Comparison of ENCODE assay signal across 15 cellular contexts in genomic region chr13:99967498-99967883, GRCh38. TPM values are rescaled to one million over a fixed set of nuclear protein-coding genes. Genes with fewer than 3 reads are reported as not detected.
DNase-seq lines count a peak whose midpoint lies in the region; ATAC-seq, FAIRE-seq and TF ChIP-seq lines count a peak whose summit lies in the region.
"Had no signal": no experiment of that assay in that cellular context is flagged by ENCODE, and none has a peak within 500 bp of the region (broad histone marks: within the 10 kb centered on the region; RNA-seq: fewer than 3 reads in every experiment).

No MANE protein-coding gene starts in this region.

- no peak overlapping the region for H4K8ac ChIP-seq in H1 (ENCODE audit: extremely low read depth, insufficient read depth, low read length)
- H4K8ac ChIP-seq in neuronal stem cell (ENCODE audit: low read depth, low read length): no peak overlapping the region

- no peak overlapping the region for H3K23ac ChIP-seq in H1 (ENCODE audit: insufficient read length)
- no peak overlapping the region for H3K23ac ChIP-seq in neuronal stem cell (ENCODE audit: low read depth, low read length, poor library complexity)

- no peak for TF ChIP-seq RAD21 in H1 (IDR thresholded peaks at IDR 0.05 in 1 of 2, conservative IDR thresholded peaks at IDR 0.05 in 1 of 2; ENCODE audit: low read depth in 2 of 2, low read length in 2 of 2)

- peak overlapping the region; percentile 24 for H3K56ac ChIP-seq in H1 (replicated peaks; ENCODE audit: insufficient read length, low read depth, low read length)

- ATAC-seq in GM18867 (IDR thresholded peaks at IDR 0.05; ENCODE audit: unreplicated experiment) (no peak), left lobe of liver (no peak)
- ATAC-seq: gastrocnemius medialis had no signal

- H3K9ac ChIP-seq in H1 (replicated peaks in 1 of 4; ENCODE audit: extremely low read depth in 1 of 4, low read depth in 3 of 4, low read length in 3 of 4): peak overlapping the region; percentile 9 to 80 (median 54)
- no peak overlapping the region for H3K9ac ChIP-seq in neuronal stem cell (ENCODE audit: low read depth, low read length, poor library complexity)

- H2BK120ac ChIP-seq in H1 (replicated peaks; ENCODE audit: low read depth, low read length) (no peak overlapping the region), neuronal stem cell (ENCODE audit: low read depth, low read length) (no peak overlapping the region)

- FAIRE-seq in H1 (lab: Jason Lieb, UNC): peak; percentile 89

- H2AFZ ChIP-seq in H1 (ENCODE audit: low read length) (no peak overlapping the region), neuronal stem cell (ENCODE audit: low read length) (no peak overlapping the region)

- no peak for TF ChIP-seq CTCF in H1 (IDR thresholded peaks at IDR 0.05; ENCODE audit: control extremely low read depth in 1 of 3, insufficient read depth in 1 of 3, low read depth in 1 of 3, low read length in 3 of 3)

- WGBS in H1 (ENCODE audit: extremely low coverage in 1 of 2, insufficient coverage in 1 of 2, insufficient read length in 1 of 2, insufficient replicate concordance in 2 of 2, low coverage in 1 of 2, low lambda C conversion rate in 2 of 2, missing lambda C conversion rate in 1 of 2), 2 experiments: 18% methylated on average over 9 of the region's 9 CpGs; no CpG with 5 or more reads in 1 of the 2 experiments
- no CpG with 5 or more reads among the region's 9 CpGs for WGBS in neuronal stem cell (ENCODE audit: extremely low coverage in 2 of 2, insufficient read length in 2 of 2, insufficient replicate concordance in 1 of 2), 2 donors

- CTCF ChIA-PET in H1 (lab: Charles Lee; ENCODE audit: partially characterized antibody): interaction anchor here (0.6 to 3.6 kb wide), 12 partner anchors 10 to 312 kb away, joined by 3 to 23 read pairs (median 5); no protein-coding TSS in a partner anchor

- H3K4me3 ChIP-seq in H1 (ENCODE audit: extremely low read depth in 1 of 4, insufficient read depth in 2 of 4, low read depth in 3 of 4, low read length in 4 of 4) (peak overlapping the region; percentile 79 to 96 (median 92)), neuronal stem cell (ENCODE audit: low read length in 2 of 2) (peak overlapping the region; percentile 97 to 99)
- H3K4me3 ChIP-seq: lung had no signal

- H2BK15ac ChIP-seq in H1 (ENCODE audit: low read length) (no peak overlapping the region), neuronal stem cell (ENCODE audit: low read length) (no peak overlapping the region)

- no peak overlapping the region for H2BK12ac ChIP-seq in H1 (ENCODE audit: low read depth, low read length)
- no peak overlapping the region for H2BK12ac ChIP-seq in neuronal stem cell (ENCODE audit: low read length)

- H3K18ac ChIP-seq in H1 (ENCODE audit: extremely low read depth, low read length): peak overlapping the region; percentile 20; the same call in 1 of the 2 replicates
- H3K18ac ChIP-seq in neuronal stem cell (ENCODE audit: low read length): no peak overlapping the region

- no peak for TF ChIP-seq EP300 in H1 (IDR thresholded peaks at IDR 0.05; ENCODE audit: borderline replicate concordance in 1 of 2, low read depth in 2 of 2, low read length in 2 of 2)

- no peak for TF ChIP-seq POLR2A in H1 (IDR thresholded peaks at IDR 0.05; ENCODE audit: control extremely low read depth in 1 of 2, low read depth in 2 of 2, low read length in 2 of 2)

- H4K91ac ChIP-seq in H1 (replicated peaks; ENCODE audit: insufficient read length, low read length) (peak overlapping the region; percentile 22), neuronal stem cell (ENCODE audit: low read depth, low read length, poor library complexity) (no peak overlapping the region)

- DNase-seq in activated CD8-positive, alpha-beta memory T cell treated with anti-CD3 and anti-CD28 coated beads for 24 hours: peak; percentile 45
- no peak for DNase-seq in activated CD8-positive, alpha-beta memory T cell treated with anti-CD3 and anti-CD28 coated beads, Interleukin-2, amount 50 U/mL, for 48 hours
- DNase-seq in NCI-H69 (lab: John Stamatoyannopoulos, UW): peak; percentile 81
- DNase-seq in H1 (ENCODE audit: low read depth in 1 of 2, low spot score in 2 of 2): no peak
- DNase-seq in neuronal stem cell (ENCODE audit: low spot score): no peak
- DNase-seq in NCI-H1105 treated with DMSO at 0.1 percent for 48 hours (lab: John Stamatoyannopoulos, UW): no peak
- DNase-seq in left lobe of liver (ENCODE audit: low spot score): no peak
- DNase-seq: activated effector memory CD4-positive, alpha-beta T cell treated with Interleukin-2 at 50 U/mL for 16 hours; dermis blood vessel endothelial cell; gastrocnemius medialis; NCI-H146; transverse colon had no signal

- peak overlapping the region; percentile 81 for H3K4me2 ChIP-seq in H1 (ENCODE audit: insufficient read depth in 1 of 2, low read depth in 2 of 2, low read length in 2 of 2)
- peak overlapping the region; percentile 95 for H3K4me2 ChIP-seq in neuronal stem cell (ENCODE audit: insufficient read depth, low read length, poor library complexity, severe bottlenecking)

- H3K79me2 ChIP-seq in H1 (ENCODE audit: control insufficient read depth in 1 of 2, insufficient read depth in 2 of 2, low read length in 2 of 2): peaks cover 15 to 67% of the 10 kb centered on the region in 2 experiments

- H3K79me1 ChIP-seq in H1 (ENCODE audit: low read depth, low read length): peaks cover 3% of the 10 kb centered on the region; the same call in 1 of the 2 replicates
- H3K79me1 ChIP-seq in neuronal stem cell (ENCODE audit: low read depth, low read length): peaks cover 8% of the 10 kb centered on the region

- no peak overlapping the region for H4K5ac ChIP-seq in H1 (ENCODE audit: insufficient read length, low read depth, low read length)

- H2AK5ac ChIP-seq in H1 (ENCODE audit: low read depth, low read length) (no peak overlapping the region), neuronal stem cell (ENCODE audit: low read depth, low read length) (no peak overlapping the region)

- H3K4ac ChIP-seq in H1 (replicated peaks; ENCODE audit: insufficient read length, low read depth, low read length): no peak overlapping the region
- H3K4ac ChIP-seq in neuronal stem cell (ENCODE audit: low read length): no peak overlapping the region

- H3K27me3 ChIP-seq in H1 (replicated peaks in 1 of 4; ENCODE audit: control insufficient read depth in 3 of 4, extremely low read depth in 1 of 4, insufficient read depth in 3 of 4, low read length in 3 of 4) (no peaks in the 10 kb centered on the region), neuronal stem cell (ENCODE audit: control insufficient read depth in 3 of 3, insufficient read depth in 3 of 3, low read depth in 1 of 3, low read length in 3 of 3) (peaks cover 0 to 6% (median 0%) of the 10 kb centered on the region in 3 experiments)

- H3K9me3 ChIP-seq in H1 (ENCODE audit: insufficient read depth in 2 of 2, low read depth in 1 of 2, low read length in 1 of 2) (no peaks in the 10 kb centered on the region), neuronal stem cell (replicated peaks in 1 of 2; ENCODE audit: control insufficient read depth in 2 of 2, insufficient read depth in 1 of 2, low read depth in 1 of 2, low read length in 2 of 2) (no peaks in the 10 kb centered on the region)
- H3K9me3 ChIP-seq: gastrocnemius medialis, right atrium auricular region, transverse colon had no signal

- no peak overlapping the region for H3K14ac ChIP-seq in H1 (ENCODE audit: insufficient read length)
- no peak overlapping the region for H3K14ac ChIP-seq in neuronal stem cell (ENCODE audit: low read length)

- peaks cover 20% of the 10 kb centered on the region for H3K23me2 ChIP-seq in H1 (ENCODE audit: low read depth, low read length)

- H3K27ac ChIP-seq in H1 (ENCODE audit: low read depth, low read length) (no peak overlapping the region), neuronal stem cell (replicated peaks; ENCODE audit: low read length) (peak overlapping the region; percentile 48)
- H3K27ac ChIP-seq: gastrocnemius medialis, right atrium auricular region, transverse colon had no signal

- H3K4me1 ChIP-seq in H1 (replicated peaks in 1 of 4; ENCODE audit: control insufficient read depth in 3 of 4, insufficient read depth in 4 of 4, low read length in 3 of 4) (peaks cover 3 to 14% (median 7%) of the 10 kb centered on the region in 4 experiments), neuronal stem cell (ENCODE audit: control insufficient read depth in 2 of 2, insufficient read depth in 1 of 2, low read depth in 1 of 2, low read length in 2 of 2) (peaks cover 14 to 40% of the 10 kb centered on the region in 2 donors)

- peaks cover 23 to 29% of the 10 kb centered on the region in 2 experiments for H4K20me1 ChIP-seq in H1 (replicated peaks in 1 of 2; ENCODE audit: control insufficient read depth in 1 of 2, insufficient read depth in 2 of 2, low read length in 2 of 2)

- POLR2A ChIA-PET in H1 (lab: Charles Lee; ENCODE audit: partially characterized antibody): interaction anchor here (1.1 to 5.7 kb wide), 9 partner anchors 8 to 278 kb away, joined by 3 to 56 read pairs (median 7); partner anchors contain the start of gene ZIC2

- H2BK20ac ChIP-seq in H1 (ENCODE audit: low read length): no peak overlapping the region

- H2BK5ac ChIP-seq in H1 (ENCODE audit: low read depth, low read length) (no peak overlapping the region), neuronal stem cell (ENCODE audit: low read length) (peak overlapping the region; percentile 99)

- peaks cover 2 to 68% (median 36%) of the 10 kb centered on the region in 4 experiments; a peak in 7 of 8 replicates for H3K36me3 ChIP-seq in H1 (ENCODE audit: control insufficient read depth in 2 of 4, insufficient read depth in 4 of 4, low read length in 3 of 4)
- H3K36me3 ChIP-seq in neuronal stem cell (replicated peaks in 1 of 2; ENCODE audit: control insufficient read depth in 2 of 2, insufficient read depth in 2 of 2, low read length in 2 of 2): peaks cover 10 to 69% of the 10 kb centered on the region in 2 donors
- H3K36me3 ChIP-seq: gastrocnemius medialis, right atrium auricular region, transverse colon had no signal

RNA-seq across cellular contexts. Expression of gene ZIC5, which starts 4.1 kb away (rescaled TPM):
- 51.0 and 52.7 TPM in 2 replicates for total RNA-seq in H1 (2021; fragmentation: NEBNext Ultra II Directional; extraction: Animal tissue kit (Norgen Biotek cat#: 25700))
- polyA plus RNA-seq in H1 (2011; rRNA removed): 14.2 and 14.8 TPM in 2 replicates
- polyA plus RNA-seq in H1 (2011; cell fraction: cytosol; rRNA removed): 13.2 TPM
- 22.7 TPM for polyA plus RNA-seq in H1 (2011; cell fraction: nucleus; rRNA removed)
- polyA plus RNA-seq in H1 (2012, experiment 1 of 2): 16.2 to 29.3 TPM (median 20.3 TPM) in 4 replicates
- 15.1 TPM for polyA plus RNA-seq in H1 (2012, experiment 2 of 2)
- polyA plus RNA-seq in H1 (2013, experiment 1 of 2): 31.4 TPM
- polyA plus RNA-seq in H1 (2013, experiment 2 of 2): 28.2 TPM
- 16.6 and 20.0 TPM in 2 replicates for polyA minus RNA-seq in H1 (2011; rRNA and poly(A)+ RNA removed)
- 22.3 TPM for polyA minus RNA-seq in H1 (2011; cell fraction: cytosol; rRNA and poly(A)+ RNA removed)
- polyA minus RNA-seq in H1 (2011; cell fraction: nucleus; rRNA and poly(A)+ RNA removed): 42.4 TPM
- 18.1 TPM for polyA plus RNA-seq in neuronal stem cell (2013, experiment 1 of 2)
- polyA plus RNA-seq in neuronal stem cell (2013, experiment 2 of 2): 18.3 TPM
- not detected for total RNA-seq in left lobe of liver
- total RNA-seq: gastrocnemius medialis, lung, right atrium auricular region, transverse colon had no signal
- polyA plus RNA-seq: lung had no signal

RNA-seq across cellular contexts. Expression of gene ZIC2, which starts 14.1 kb away (rescaled TPM):
- 372 and 429 TPM in 2 replicates for total RNA-seq in H1 (2021; fragmentation: NEBNext Ultra II Directional; extraction: Animal tissue kit (Norgen Biotek cat#: 25700))
- 53.2 and 67.1 TPM in 2 replicates for polyA plus RNA-seq in H1 (2011; rRNA removed)
- polyA plus RNA-seq in H1 (2011; cell fraction: cytosol; rRNA removed): 54.3 TPM
- polyA plus RNA-seq in H1 (2011; cell fraction: nucleus; rRNA removed): 212 TPM
- polyA plus RNA-seq in H1 (2012, experiment 1 of 2): 149 to 263 TPM (median 185 TPM) in 4 replicates
- polyA plus RNA-seq in H1 (2012, experiment 2 of 2): 87.1 TPM
- 140 TPM for polyA plus RNA-seq in H1 (2013, experiment 1 of 2)
- polyA plus RNA-seq in H1 (2013, experiment 2 of 2): 134 TPM
- polyA minus RNA-seq in H1 (2011; rRNA and poly(A)+ RNA removed): 32.3 and 40.3 TPM in 2 replicates
- 164 TPM for polyA minus RNA-seq in H1 (2011; cell fraction: cytosol; rRNA and poly(A)+ RNA removed)
- 103 TPM for polyA minus RNA-seq in H1 (2011; cell fraction: nucleus; rRNA and poly(A)+ RNA removed)
- polyA plus RNA-seq in neuronal stem cell (2013, experiment 1 of 2): 120 TPM
- polyA plus RNA-seq in neuronal stem cell (2013, experiment 2 of 2): 122 TPM
- total RNA-seq in left lobe of liver: 0.38 TPM
- total RNA-seq: dermis blood vessel endothelial cell, gastrocnemius medialis, transverse colon had no signal
- polyA plus RNA-seq: lung had no signal

Comparison
In these comparisons a context has a peak if more than half of its experiments do, and no peak if none do; other contexts are left out.
1. DNase-seq: peak in activated CD8-positive, alpha-beta memory T cell treated with anti-CD3 and anti-CD28 coated beads for 24 hours (single experiment) and NCI-H69 (single experiment); none in activated CD8-positive, alpha-beta memory T cell treated with anti-CD3 and anti-CD28 coated beads, Interleukin-2, amount 50 U/mL, for 48 hours (single experiment), H1 (0 of 2), neuronal stem cell (single experiment), NCI-H1105 treated with DMSO at 0.1 percent for 48 hours (single experiment) and left lobe of liver (single experiment).
2. RNA of gene ZIC5, which starts 4.1 kb away (total RNA-seq): 51.0 to 52.7 TPM in H1; not detected in left lobe of liver (single experiment); every median in the first group is over 10 times any median in the second.
3. RNA of gene ZIC2, which starts 14.1 kb away (total RNA-seq): 372 to 429 TPM in H1; 0.38 TPM in left lobe of liver (single experiment); every median in the first group is over 100 times any median in the second.